2 cellular contexts compared by ENCODE assay signal in genomic region chr15:51443282-51443914, GRCh38.
TF ChIP-seq lines count a peak whose summit lies in the region.

No MANE protein-coding gene starts in this region.

TF ChIP-seq in K562, 482 proteins besides CTCF, POLR2A, EP300 and RAD21:
- TF ChIP-seq ZFP91 (CRISPR knock-in tag; IDR thresholded peaks at IDR 0.05) (no peak), POLR2G (IDR thresholded peaks at IDR 0.05; ENCODE audit: low read depth, low read length) (peak; percentile 62)

TF ChIP-seq in HepG2, 621 proteins besides CTCF, POLR2A, EP300 and RAD21:
- TF ChIP-seq BATF2 (CRISPR knock-in tag; IDR thresholded peaks at IDR 0.05) (no peak), ARID4A (CRISPR knock-in tag; IDR thresholded peaks at IDR 0.05; ENCODE audit: borderline replicate concordance) (no peak), ZNF33B (CRISPR knock-in tag; IDR thresholded peaks at IDR 0.05) (no peak), SRF (IDR thresholded peaks at IDR 0.05; ENCODE audit: low read depth, low read length) (no peak), ZNF10 (CRISPR knock-in tag; IDR thresholded peaks at IDR 0.05; ENCODE audit: borderline replicate concordance, low read depth) (no peak), ZNF17 (CRISPR knock-in tag; IDR thresholded peaks at IDR 0.05) (no peak), ZBTB49 (CRISPR knock-in tag; IDR thresholded peaks at IDR 0.05; ENCODE audit: borderline replicate concordance) (no peak), SOX6 (IDR thresholded peaks at IDR 0.05) (no peak), SOX6 (CRISPR knock-in tag; IDR thresholded peaks at IDR 0.05) (no peak), CC2D1A (CRISPR knock-in tag; IDR thresholded peaks at IDR 0.05) (no peak), CREB1 (IDR thresholded peaks at IDR 0.05) (no peak), CREB1 (CRISPR knock-in tag; IDR thresholded peaks at IDR 0.05) (no peak), NKX3-1 (CRISPR knock-in tag; IDR thresholded peaks at IDR 0.05) (no peak), ZNF512B (CRISPR knock-in tag; IDR thresholded peaks at IDR 0.05; ENCODE audit: borderline replicate concordance) (no peak), ZFP36 (IDR thresholded peaks at IDR 0.05; ENCODE audit: borderline replicate concordance, low read depth, low read length, partially characterized antibody) (no peak), ZNF891 (CRISPR knock-in tag; IDR thresholded peaks at IDR 0.05) (no peak), ZNF777 (CRISPR knock-in tag; IDR thresholded peaks at IDR 0.05) (no peak), HNRNPL (IDR thresholded peaks at IDR 0.05; ENCODE audit: low read depth, low read length) (no peak), RFX5 (IDR thresholded peaks at IDR 0.05; ENCODE audit: low read depth, low read length) (no peak)
TF ChIP-seq in HepG2: peak in this region for 0.
